Comparison of ENCODE assay signal across 25 cellular contexts in genomic region chr4:155780773-155781172, GRCh38. TPM values are rescaled to one million over a fixed set of nuclear protein-coding genes. Genes with fewer than 3 reads are reported as not detected.
DNase-seq lines count a peak whose midpoint lies in the region; ATAC-seq, FAIRE-seq and TF ChIP-seq lines count a peak whose summit lies in the region.
"Had no signal": no experiment of that assay in that cellular context is flagged by ENCODE, and none has a peak within 500 bp of the region (broad histone marks: within the 10 kb centered on the region; RNA-seq: fewer than 3 reads in every experiment).

No MANE protein-coding gene starts in this region.

- H3K36me3 ChIP-seq in IMR-90 (ENCODE audit: control insufficient read depth, insufficient read depth, low read length) = peaks cover 5% of the 10 kb centered on the region; the same call in 1 of the 2 replicates
- H3K36me3 ChIP-seq in bronchial epithelial cell (ENCODE audit: control insufficient read depth, insufficient read depth, low read length) = no peaks in the 10 kb centered on the region
- H3K36me3 ChIP-seq: adrenal gland, WERI-Rb-1 had no signal

- BruUV-seq in IMR-90 (replicated peaks; lab: Mats Ljungman, UMichigan) = no TSS peak

- H3K14ac ChIP-seq in IMR-90 (replicated peaks; ENCODE audit: low read depth, low read length) = no peak overlapping the region

- intact Hi-C loops in IMR-90 (cut with micrococcal nuclease) = loop anchor here (10.0 kb wide), 2 partner anchors 796 to 966 kb away; no protein-coding TSS in a partner anchor

- H4K20me1 ChIP-seq in IMR-90 (ENCODE audit: insufficient read depth, low read length) = no peaks in the 10 kb centered on the region

- no peak for FAIRE-seq in bronchial epithelial cell (lab: Jason Lieb, UNC)
- FAIRE-seq: K562 had no signal

- H4K91ac ChIP-seq in IMR-90 (ENCODE audit: insufficient read depth, low read depth, low read length) = no peak overlapping the region

- no peak overlapping the region for H2BK20ac ChIP-seq in IMR-90 (ENCODE audit: low read depth, low read length)

- peaks cover 7% of the 10 kb centered on the region for H3K4me1 ChIP-seq in IMR-90 (ENCODE audit: control insufficient read depth, insufficient read depth, low read length)
- H3K4me1 ChIP-seq: adrenal gland had no signal

- no peak overlapping the region for H2BK120ac ChIP-seq in IMR-90 (ENCODE audit: low read depth, low read length)

- H4K5ac ChIP-seq in IMR-90 (ENCODE audit: low read depth, low read length) = no peak overlapping the region

- no peak overlapping the region for H3K9ac ChIP-seq in IMR-90 (ENCODE audit: low read depth, low read length)

- H3K9me3 ChIP-seq in IMR-90 (ENCODE audit: control insufficient read depth, insufficient read depth, low read length) = no peaks in the 10 kb centered on the region
- H3K9me3 ChIP-seq: adrenal gland, heart left ventricle had no signal

- TF ChIP-seq CTCF in IMR-90 (conservative IDR thresholded peaks at IDR 0.05; ENCODE audit: low read depth, low read length) = no peak
- no peak for TF ChIP-seq CTCF in bronchial epithelial cell (IDR thresholded peaks at IDR 0.05; ENCODE audit: insufficient read depth, low read length, severe bottlenecking)
- TF ChIP-seq CTCF in GM10248 (IDR thresholded peaks at IDR 0.05; ENCODE audit: control extremely low read depth, extremely low read depth, low read depth, missing control alignments) = no peak

- dilution Hi-C loops in IMR-90 (cut with HindIII; ENCODE audit: low sequenced_read_pairs, unreplicated experiment) = no loop called here

- TF ChIP-seq RAD21 in IMR-90 (IDR thresholded peaks at IDR 0.05; ENCODE audit: low read length) = no peak

- H3K79me1 ChIP-seq in IMR-90 (ENCODE audit: low read depth in 1 of 2, low read length in 2 of 2) = no peaks in the 10 kb centered on the region

- ATAC-seq in IMR-90 (ENCODE audit: low read depth) = peak; percentile 92
- ATAC-seq: activated CD8-positive, alpha-beta memory T cell treated with anti-CD3 and anti-CD28 coated beads, Interleukin-2, amount 10 ng/mL, durations not matched to agents 7 days and 5 days; activated T-cell treated with anti-CD3 and anti-CD28 coated beads, Interleukin-2, amount 50 U/mL, for 72 hours; K562 had no signal

- no peak overlapping the region for H2AFZ ChIP-seq in IMR-90 (replicated peaks; ENCODE audit: low read length, poor library complexity)

- POLR2A ChIA-PET in IMR-90 (lab: Charles Lee; ENCODE audit: unreplicated experiment) (no interaction called here), GM10248 (lab: Yijun Ruan, JAX) (no interaction called here)

- H3K4me3 ChIP-seq in IMR-90 (ENCODE audit: insufficient read depth, low read depth, low read length) (no peak overlapping the region), bronchial epithelial cell (ENCODE audit: low read depth, low read length) (no peak overlapping the region)
- H3K4me3 ChIP-seq: adrenal gland, heart left ventricle, K562 had no signal

- H3K27ac ChIP-seq in IMR-90 (ENCODE audit: insufficient read depth, low read length) = no peak overlapping the region
- H3K27ac ChIP-seq: adrenal gland, WERI-Rb-1 had no signal

- DNase-seq in IMR-90 (peak; percentile 78), bronchial epithelial cell (ENCODE audit: low read depth) (peak; percentile 60), glomerular visceral epithelial cell (ENCODE audit: extremely low spot score) (peak; percentile 13), stromal cell of bone marrow (ENCODE audit: low read depth) (peak; percentile 23), GM10248 (ENCODE audit: extremely low spot score) (no peak), DMS 273 treated with DMSO at 0.1 percent for 48 hours (lab: John Stamatoyannopoulos, UW) (no peak)
- no peak for DNase-seq in effector CD4-positive, alpha-beta T cell
- DNase-seq: activated CD4-positive, alpha-beta T cell treated with anti-CD3 and anti-CD28 coated beads, Interleukin-2, amount 50 U/mL, for 1 hour; activated CD8-positive, alpha-beta memory T cell treated with anti-CD3 and anti-CD28 coated beads, Interleukin-2, amount 10 ng/mL, durations not matched to agents 7 days and 5 days; activated naive CD4-positive, alpha-beta T cell treated with Interleukin-2 at 50 U/mL for 16 hours; activated T-cell treated with anti-CD3 and anti-CD28 coated beads, Interleukin-2, amount 50 U/mL, for 72 hours; adrenal gland; CD4-positive, alpha-beta T cell; endodermal cell; heart left ventricle; MM.1S; NCI-H1417; NCI-H2081; NCI-H446; retina; stimulated activated CD4-positive, alpha-beta T cell treated with anti-CD3 and anti-CD28 coated beads, Interleukin-12 subunit alpha, Interleukin-12 subunit beta, amount 100 ng/mL, for 4 hours; stimulated activated CD4-positive, alpha-beta T cell treated with anti-CD3 and anti-CD28 coated beads, Interleukin-4, amount 100 ng/mL, for 24 hours; stimulated activated naive CD4-positive, alpha-beta T cell; WERI-Rb-1 had no signal

- no peak overlapping the region for H3K4ac ChIP-seq in IMR-90 (ENCODE audit: low read depth, low read length)

- TF ChIP-seq POLR2A in IMR-90 (IDR thresholded peaks at IDR 0.05; ENCODE audit: low read depth, low read length) = no peak

- no peaks in the 10 kb centered on the region for H3K9me1 ChIP-seq in IMR-90 (ENCODE audit: insufficient read depth, low read length)

- in situ Hi-C loops in IMR-90 (cut with MboI; ENCODE audit: low sequenced_read_pairs) = loop anchor here (10.0 to 25.0 kb wide), 3 partner anchors 336 to 968 kb away; no protein-coding TSS in a partner anchor

- H2BK15ac ChIP-seq in IMR-90 (ENCODE audit: low read depth, low read length) = no peak overlapping the region

- H3K18ac ChIP-seq in IMR-90 (ENCODE audit: low read depth, low read length) = no peak overlapping the region; the same call in 1 of the 2 replicates

- H3K27me3 ChIP-seq in IMR-90 (ENCODE audit: control insufficient read depth, insufficient read depth, low read length) (no peaks in the 10 kb centered on the region), bronchial epithelial cell (ENCODE audit: control insufficient read depth, insufficient read depth, low read length) (no peaks in the 10 kb centered on the region)
- H3K27me3 ChIP-seq: adrenal gland, heart left ventricle had no signal

- H3K56ac ChIP-seq in IMR-90 (ENCODE audit: extremely low read depth, insufficient read depth, low read length) = no peak overlapping the region

- no peak overlapping the region for H2AK9ac ChIP-seq in IMR-90 (replicated peaks; ENCODE audit: low read depth, low read length, poor library complexity)

- CTCF ChIA-PET in IMR-90 (lab: Yijun Ruan, JAX) (interaction anchor here (0.6 to 1.0 kb wide), 5 partner anchors 13 to 377 kb away, joined by 3 read pairs; partner anchors contain the start of gene CTSO), GM10248 (lab: Yijun Ruan, JAX) (interaction anchor here (0.7 to 1.4 kb wide), 3 partner anchors 11 to 252 kb away, joined by 3 to 6 read pairs (median 3); no protein-coding TSS in a partner anchor)

- H2AK5ac ChIP-seq in IMR-90 (ENCODE audit: low read depth, low read length) = no peak overlapping the region

- H3K4me2 ChIP-seq in IMR-90 (ENCODE audit: low read depth, low read length) = no peak overlapping the region

- WGBS in IMR-90 (ENCODE audit: extremely low coverage in 2 of 2, insufficient read length in 1 of 2), 2 experiments = no CpG with 5 or more reads among the region's 1 CpG

- H2BK5ac ChIP-seq in IMR-90 (ENCODE audit: low read depth, low read length, poor library complexity, severe bottlenecking) = no peak overlapping the region

- H4K8ac ChIP-seq in IMR-90 (ENCODE audit: low read depth in 2 of 2, low read length in 2 of 2) = no peak overlapping the region

- no peak overlapping the region for H3K23ac ChIP-seq in IMR-90 (ENCODE audit: low read depth, low read length)

TF ChIP-seq in IMR-90, 13 proteins besides CTCF, POLR2A, EP300 and RAD21:
- no peak for TF ChIP-seq MAFK (IDR thresholded peaks at IDR 0.05; ENCODE audit: low read depth, low read length)
- TF ChIP-seq FOS (IDR thresholded peaks at IDR 0.05; ENCODE audit: low read depth, low read length) = 0 out of 2 replicates have a peak, but pooled peaks have one; percentile 21
TF ChIP-seq in IMR-90: peak in this region for 1.

RNA-seq across cellular contexts. Expression of gene GUCY1B1, which starts 22.0 kb away (rescaled TPM):
- total RNA-seq in IMR-90 (2012; rRNA removed) (2.8 and 2.9 TPM in 2 replicates), bronchial epithelial cell (2.1 and 4.6 TPM in 2 replicates)
- 2.6 and 3.8 TPM in 2 replicates for polyA plus RNA-seq in IMR-90 (2012; rRNA removed)
- polyA plus RNA-seq in IMR-90 (2012; cell fraction: cytosol; rRNA removed) = 0.90 and 1.3 TPM in 2 replicates
- polyA plus RNA-seq in IMR-90 (2012; cell fraction: nucleus; rRNA removed; ENCODE audit: low replicate concordance) = 0.49 and 4.4 TPM in 2 replicates
- total RNA-seq: CD4-positive, alpha-beta T cell; K562 had no signal
- polyA plus RNA-seq: K562 had no signal

Comparison
In these comparisons a context has a peak if more than half of its experiments do, and no peak if none do; other contexts are left out.
1. DNase-seq: peak in IMR-90 (single experiment), bronchial epithelial cell (single experiment), glomerular visceral epithelial cell (single experiment) and stromal cell of bone marrow (single experiment); none in effector CD4-positive, alpha-beta T cell (single experiment), GM10248 (single experiment) and DMS 273 treated with DMSO at 0.1 percent for 48 hours (single experiment).